Comparison of ENCODE assay signal across 9 cellular contexts in the genomic region with DNA sequence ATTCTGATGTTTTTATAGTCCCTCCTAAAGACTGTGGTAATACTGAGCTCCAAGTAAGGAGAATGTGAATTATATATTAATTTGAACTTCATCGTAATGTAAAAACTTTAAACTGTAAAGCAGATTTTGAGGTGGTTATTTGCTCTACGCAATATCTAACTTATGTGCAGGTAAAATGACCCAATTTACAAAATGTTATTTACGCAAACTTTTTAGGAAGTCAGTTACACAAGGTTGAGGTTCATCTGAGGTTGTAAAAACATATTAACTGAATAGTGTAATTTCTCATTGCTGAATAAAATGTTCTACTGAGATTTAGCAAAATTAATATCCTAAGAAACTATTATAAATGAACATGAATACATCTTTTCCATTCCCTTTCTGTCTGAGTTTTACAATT.
"Had no signal": no experiment of that assay in that cellular context is flagged by ENCODE, and none has a peak within 500 bp of the region (broad histone marks: within the 10 kb centered on the region; RNA-seq: fewer than 3 reads in every experiment).

No MANE protein-coding gene starts in this region.

- H3K9me3 ChIP-seq: HAP-1 had no signal

- FAIRE-seq: HTR-8/SVneo had no signal

- H3K27ac ChIP-seq: GM23248 had no signal

- H3K4me1 ChIP-seq: HAP-1 had no signal

- H3K27ac Mint-ChIP-seq: HFFc6 had no signal

- ATAC-seq: HCT116 had no signal

- H3K4me3 ChIP-seq: GM23248, HAP-1 had no signal

- DNase-seq: GM23248, GOT3, H7, HFFc6, KG1 had no signal

- H3K27me3 Mint-ChIP-seq: IgD-negative memory B cell had no signal

- H3K36me3 ChIP-seq: HAP-1 had no signal

- H3K4me3 Mint-ChIP-seq: HFFc6, IgD-negative memory B cell had no signal
